In the genomic region with DNA sequence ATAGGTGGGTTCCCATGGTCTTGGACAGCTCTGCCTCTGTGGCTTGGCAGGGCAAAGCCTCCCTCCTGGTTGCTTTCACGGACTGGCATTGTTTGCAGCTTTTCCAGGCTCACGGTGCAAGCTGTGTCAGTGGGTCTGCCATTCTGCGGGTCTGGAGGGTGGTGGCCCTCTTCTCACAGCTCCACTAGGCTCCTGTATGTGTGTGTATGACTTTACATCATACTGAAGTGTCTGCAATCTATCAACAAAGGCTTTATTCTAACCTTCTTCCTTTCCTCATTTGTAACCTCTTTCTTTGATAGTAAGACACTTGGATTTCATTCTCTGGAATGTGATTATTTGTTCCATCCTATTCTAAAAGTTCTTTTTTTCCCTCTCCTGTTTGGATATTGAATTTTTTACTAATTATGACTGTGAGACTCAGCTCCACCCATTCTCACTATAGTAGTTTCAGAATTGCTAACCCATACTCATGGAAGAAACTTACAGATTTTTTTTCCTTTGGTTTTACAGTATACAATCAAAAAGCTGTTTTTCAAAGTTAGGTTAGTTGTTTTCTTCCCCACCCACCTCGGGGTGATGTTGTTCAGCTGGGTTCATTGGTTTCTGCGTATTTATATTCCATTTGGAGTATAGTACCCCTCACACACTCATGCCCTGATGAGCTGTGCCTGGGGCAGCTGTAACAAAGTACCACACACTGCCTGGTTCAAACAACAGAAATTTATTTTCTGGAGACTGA, we compare ENCODE assay signal across 20 cellular contexts.
DNase-seq lines count a peak whose midpoint lies in the region; ATAC-seq and TF ChIP-seq lines count a peak whose summit lies in the region.
"Had no signal": no experiment of that assay in that cellular context is flagged by ENCODE, and none has a peak within 500 bp of the region (broad histone marks: within the 10 kb centered on the region; RNA-seq: fewer than 3 reads in every experiment).

No MANE protein-coding gene starts in this region.

- no peak for DNase-seq in activated T-cell treated with anti-CD3 and anti-CD28 coated beads, Interleukin-2, amount 50 U/mL, for 24 hours
- DNase-seq in activated T-cell treated with anti-CD3 and anti-CD28 coated beads, Interleukin-2, amount 50 U/mL, for 48 hours, result no peak
- no peak for DNase-seq in activated T-helper 1 cell treated with anti-CD3 and anti-CD28 coated beads, Interleukin-12 subunit alpha, Interleukin-12 subunit beta, Interleukin-2, Interleukin-4 antibody, amounts not matched to agents 30 ng/mL and 10 ng/mL and 1 ng/mL, durations not matched to agents 14 hours and 24 hours and 36 hours (ENCODE audit: low spot score)
- no peak for DNase-seq in osteocyte (ENCODE audit: extremely low spot score, unreplicated experiment)
- no peak for DNase-seq in NCI-H1092 (lab: John Stamatoyannopoulos, UW)
- DNase-seq in NAMALWA (ENCODE audit: low spot score), result no peak
- DNase-seq: ACHN; body of pancreas; DMS153; heart left ventricle; left ventricle myocardium superior; mucosa of descending colon; NCI-H2081 treated with DMSO at 0.1 percent for 48 hours; NK-92 treated with Interleukin-12 subunit alpha and Interleukin-12 subunit beta, amount 100 ng/mL, for 24 hours; Peyer's patch; stimulated activated CD4-positive, alpha-beta T cell treated with anti-CD3 and anti-CD28 coated beads, Interleukin-4, amount 100 ng/mL, for 4 hours; T-helper 17 cell had no signal

- peaks cover 14% of the 10 kb centered on the region for H3K27me3 Mint-ChIP-seq in activated T-cell treated with anti-CD3 and anti-CD28 coated beads, Interleukin-2, amount 50 U/mL, for 24 hours
- peaks cover 6% of the 10 kb centered on the region for H3K27me3 Mint-ChIP-seq in activated T-helper 1 cell treated with anti-CD3 and anti-CD28 coated beads, Interleukin-12 subunit alpha, Interleukin-12 subunit beta, Interleukin-2, Interleukin-4 antibody, amounts not matched to agents 30 ng/mL and 10 ng/mL and 1 ng/mL, durations not matched to agents 14 hours and 24 hours and 36 hours (ENCODE audit: insufficient read depth)
- H3K27me3 Mint-ChIP-seq in osteocyte (ENCODE audit: unreplicated experiment), result no peaks in the 10 kb centered on the region
- H3K27me3 Mint-ChIP-seq: activated naive CD4-positive, alpha-beta T cell treated with anti-CD3 and anti-CD28 coated beads, Interleukin-2, amount 50 U/mL, for 24 hours had no signal

- no peaks in the 10 kb centered on the region for H3K36me3 Mint-ChIP-seq in activated T-cell treated with anti-CD3 and anti-CD28 coated beads, Interleukin-2, amount 50 U/mL, for 24 hours (ENCODE audit: low read depth)
- H3K36me3 Mint-ChIP-seq in activated T-helper 1 cell treated with anti-CD3 and anti-CD28 coated beads, Interleukin-12 subunit alpha, Interleukin-12 subunit beta, Interleukin-2, Interleukin-4 antibody, amounts not matched to agents 30 ng/mL and 10 ng/mL and 1 ng/mL, durations not matched to agents 14 hours and 24 hours and 36 hours (ENCODE audit: low read depth), result peaks cover 1% of the 10 kb centered on the region
- peaks cover 17% of the 10 kb centered on the region for H3K36me3 Mint-ChIP-seq in osteocyte (ENCODE audit: unreplicated experiment)
- H3K36me3 Mint-ChIP-seq: activated naive CD4-positive, alpha-beta T cell treated with anti-CD3 and anti-CD28 coated beads, Interleukin-2, amount 50 U/mL, for 24 hours had no signal

- H3K4me1 Mint-ChIP-seq in activated T-cell treated with anti-CD3 and anti-CD28 coated beads, Interleukin-2, amount 50 U/mL, for 24 hours (ENCODE audit: low read depth), result peaks cover 28% of the 10 kb centered on the region
- H3K4me1 Mint-ChIP-seq in activated T-helper 1 cell treated with anti-CD3 and anti-CD28 coated beads, Interleukin-12 subunit alpha, Interleukin-12 subunit beta, Interleukin-2, Interleukin-4 antibody, amounts not matched to agents 30 ng/mL and 10 ng/mL and 1 ng/mL, durations not matched to agents 14 hours and 24 hours and 36 hours (ENCODE audit: low read depth), result peaks cover 22% of the 10 kb centered on the region
- H3K4me1 Mint-ChIP-seq in osteocyte (ENCODE audit: unreplicated experiment), result peaks cover 58% of the 10 kb centered on the region

- intact Hi-C loops in activated T-helper 1 cell treated with anti-CD3 and anti-CD28 coated beads, Interleukin-12 subunit alpha, Interleukin-12 subunit beta, Interleukin-2, Interleukin-4 antibody, amounts not matched to agents 30 ng/mL and 10 ng/mL and 1 ng/mL, durations not matched to agents 14 hours and 24 hours and 36 hours (cut with micrococcal nuclease), result loop anchor here (1.0 to 2.0 kb wide), 5 partner anchors 13 to 372 kb away; a partner anchor contains a TSS

- H3K9me3 Mint-ChIP-seq in activated T-cell treated with anti-CD3 and anti-CD28 coated beads, Interleukin-2, amount 50 U/mL, for 24 hours, result peaks cover 2% of the 10 kb centered on the region
- H3K9me3 Mint-ChIP-seq in activated T-helper 1 cell treated with anti-CD3 and anti-CD28 coated beads, Interleukin-12 subunit alpha, Interleukin-12 subunit beta, Interleukin-2, Interleukin-4 antibody, amounts not matched to agents 30 ng/mL and 10 ng/mL and 1 ng/mL, durations not matched to agents 14 hours and 24 hours and 36 hours, result no peaks in the 10 kb centered on the region
- no peaks in the 10 kb centered on the region for H3K9me3 Mint-ChIP-seq in osteocyte (ENCODE audit: unreplicated experiment)

- peak overlapping the region; percentile 27 for H3K27ac Mint-ChIP-seq in activated T-cell treated with anti-CD3 and anti-CD28 coated beads, Interleukin-2, amount 50 U/mL, for 24 hours
- H3K27ac Mint-ChIP-seq in activated T-helper 1 cell treated with anti-CD3 and anti-CD28 coated beads, Interleukin-12 subunit alpha, Interleukin-12 subunit beta, Interleukin-2, Interleukin-4 antibody, amounts not matched to agents 30 ng/mL and 10 ng/mL and 1 ng/mL, durations not matched to agents 14 hours and 24 hours and 36 hours, result peak overlapping the region; percentile 49
- peak overlapping the region; percentile 55 for H3K27ac Mint-ChIP-seq in osteocyte (ENCODE audit: unreplicated experiment)
- H3K27ac Mint-ChIP-seq: activated naive CD4-positive, alpha-beta T cell treated with anti-CD3 and anti-CD28 coated beads, Interleukin-2, amount 50 U/mL, for 24 hours had no signal

- no peak for TF ChIP-seq CTCF in osteocyte (IDR thresholded peaks at IDR 0.05)

- H3K4me3 Mint-ChIP-seq in activated T-cell treated with anti-CD3 and anti-CD28 coated beads, Interleukin-2, amount 50 U/mL, for 24 hours, result no peak overlapping the region
- H3K4me3 Mint-ChIP-seq in activated T-helper 1 cell treated with anti-CD3 and anti-CD28 coated beads, Interleukin-12 subunit alpha, Interleukin-12 subunit beta, Interleukin-2, Interleukin-4 antibody, amounts not matched to agents 30 ng/mL and 10 ng/mL and 1 ng/mL, durations not matched to agents 14 hours and 24 hours and 36 hours, result no peak overlapping the region
- H3K4me3 Mint-ChIP-seq in osteocyte (ENCODE audit: unreplicated experiment), result no peak overlapping the region
- H3K4me3 Mint-ChIP-seq: activated naive CD4-positive, alpha-beta T cell treated with anti-CD3 and anti-CD28 coated beads, Interleukin-2, amount 50 U/mL, for 24 hours; T-helper 17 cell had no signal

- ATAC-seq in GM21723 (IDR thresholded peaks at IDR 0.05; ENCODE audit: unreplicated experiment), result peak; percentile 54
- ATAC-seq in GM19452 (IDR thresholded peaks at IDR 0.05; ENCODE audit: unreplicated experiment), result no peak
- ATAC-seq: body of pancreas, heart left ventricle, left ventricle myocardium superior, mucosa of descending colon, T-helper 17 cell had no signal
